ENCODE assay signal across 15 cellular contexts in genomic region chr22:45948081-45948648, GRCh38. TPM values are rescaled to one million over a fixed set of nuclear protein-coding genes. Genes with fewer than 3 reads are reported as not detected.
A peak's percentile ranks its signal among the peaks of the same experiment; 100 is the strongest.
DNase-seq lines count a peak whose midpoint lies in the region; ATAC-seq lines count a peak whose summit lies in the region.
"Had no signal": no experiment of that assay in that cellular context is flagged by ENCODE, and none has a peak within 500 bp of the region (broad histone marks: within the 10 kb centered on the region; RNA-seq: fewer than 3 reads in every experiment).

No MANE protein-coding gene starts in this region.

- DNase-seq in stimulated activated naive CD8-positive, alpha-beta T cell treated with anti-CD3 and anti-CD28 coated beads, Interleukin-15, amount 100 ng/mL, for 72 hours: no peak
- DNase-seq in stimulated activated naive CD8-positive, alpha-beta T cell treated with anti-CD3 and anti-CD28 coated beads, Interleukin-15, Interleukin-2, amounts not matched to agents 100 U/mL and 50 U/mL, for 24 hours: no peak
- DNase-seq in NCI-H2107 treated with DMSO at 0.1 percent for 48 hours (lab: John Stamatoyannopoulos, UW; ENCODE audit: unreplicated experiment) (peak; percentile 70), T-helper 17 cell (no peak), NCI-H2196 (lab: John Stamatoyannopoulos, UW; ENCODE audit: unreplicated experiment) (no peak)
- no peak for DNase-seq in natural killer cell treated with Interleukin-12 subunit alpha and Interleukin-12 subunit beta and Interleukin-15 and Interleukin-18, amount 100 ng/mL, for 72 hours (ENCODE audit: low spot score)
- DNase-seq: activated CD8-positive, alpha-beta memory T cell treated with anti-CD3 and anti-CD28 coated beads, Interleukin-2, amount 50 U/mL, for 4 hours; activated naive CD4-positive, alpha-beta T cell treated with Interleukin-2 at 50 U/mL for 16 hours; lower lobe of right lung; NCI-H510A; nephron progenitor cell had no signal

- H3K9me3 Mint-ChIP-seq in stimulated activated naive CD8-positive, alpha-beta T cell treated with anti-CD3 and anti-CD28 coated beads, Interleukin-15, amount 100 ng/mL, for 72 hours: no peaks in the 10 kb centered on the region
- no peaks in the 10 kb centered on the region for H3K9me3 Mint-ChIP-seq in natural killer cell treated with Interleukin-12 subunit alpha and Interleukin-12 subunit beta and Interleukin-15 and Interleukin-18, amount 100 ng/mL, for 72 hours
- H3K9me3 Mint-ChIP-seq: nephron progenitor cell had no signal

- no peaks in the 10 kb centered on the region for H3K9me3 ChIP-seq in T-helper 17 cell (ENCODE audit: control insufficient read depth, low read length, poor library complexity, severe bottlenecking)
- H3K9me3 ChIP-seq: lower lobe of right lung had no signal

- ATAC-seq in stimulated activated naive CD8-positive, alpha-beta T cell treated with anti-CD3 and anti-CD28 coated beads, Interleukin-15, amount 100 ng/mL, for 72 hours: peak; percentile 18
- ATAC-seq in stimulated activated naive CD8-positive, alpha-beta T cell treated with anti-CD3 and anti-CD28 coated beads, Interleukin-15, Interleukin-2, amounts not matched to agents 100 U/mL and 50 U/mL, for 24 hours: no peak
- peak; percentile 32 for ATAC-seq in T-helper 17 cell
- ATAC-seq in GM21737 (IDR thresholded peaks at IDR 0.05; ENCODE audit: unreplicated experiment): no peak
- no peak for ATAC-seq in GM18873 (IDR thresholded peaks at IDR 0.05; ENCODE audit: low FRiP score, unreplicated experiment)
- ATAC-seq in natural killer cell treated with Interleukin-12 subunit alpha and Interleukin-12 subunit beta and Interleukin-15 and Interleukin-18, amount 100 ng/mL, for 72 hours: no peak
- ATAC-seq: lower lobe of right lung had no signal

- no peaks in the 10 kb centered on the region for H3K4me1 Mint-ChIP-seq in stimulated activated naive CD8-positive, alpha-beta T cell treated with anti-CD3 and anti-CD28 coated beads, Interleukin-15, amount 100 ng/mL, for 72 hours
- no peaks in the 10 kb centered on the region for H3K4me1 Mint-ChIP-seq in T-helper 17 cell
- H3K4me1 Mint-ChIP-seq in natural killer cell treated with Interleukin-12 subunit alpha and Interleukin-12 subunit beta and Interleukin-15 and Interleukin-18, amount 100 ng/mL, for 72 hours (ENCODE audit: low read depth in 2 of 2): no peaks in the 10 kb centered on the region

- no peak overlapping the region for H3K27ac Mint-ChIP-seq in stimulated activated naive CD8-positive, alpha-beta T cell treated with anti-CD3 and anti-CD28 coated beads, Interleukin-15, amount 100 ng/mL, for 72 hours
- no peak overlapping the region for H3K27ac Mint-ChIP-seq in T-helper 17 cell
- H3K27ac Mint-ChIP-seq in natural killer cell treated with Interleukin-12 subunit alpha and Interleukin-12 subunit beta and Interleukin-15 and Interleukin-18, amount 100 ng/mL, for 72 hours: no peak overlapping the region
- H3K27ac Mint-ChIP-seq: nephron progenitor cell had no signal

- peaks cover 27% of the 10 kb centered on the region for H3K27me3 Mint-ChIP-seq in stimulated activated naive CD8-positive, alpha-beta T cell treated with anti-CD3 and anti-CD28 coated beads, Interleukin-15, amount 100 ng/mL, for 72 hours
- H3K27me3 Mint-ChIP-seq in T-helper 17 cell: peaks cover 33% of the 10 kb centered on the region
- peaks cover 4 to 7% of the 10 kb centered on the region in 2 donors for H3K27me3 Mint-ChIP-seq in natural killer cell treated with Interleukin-12 subunit alpha and Interleukin-12 subunit beta and Interleukin-15 and Interleukin-18, amount 100 ng/mL, for 72 hours

- no peak overlapping the region for H3K4me3 Mint-ChIP-seq in stimulated activated naive CD8-positive, alpha-beta T cell treated with anti-CD3 and anti-CD28 coated beads, Interleukin-15, amount 100 ng/mL, for 72 hours
- no peak overlapping the region for H3K4me3 Mint-ChIP-seq in T-helper 17 cell
- no peak overlapping the region for H3K4me3 Mint-ChIP-seq in natural killer cell treated with Interleukin-12 subunit alpha and Interleukin-12 subunit beta and Interleukin-15 and Interleukin-18, amount 100 ng/mL, for 72 hours
- H3K4me3 Mint-ChIP-seq: nephron progenitor cell had no signal

- no peaks in the 10 kb centered on the region for H3K36me3 Mint-ChIP-seq in T-helper 17 cell (ENCODE audit: low read depth)
- H3K36me3 Mint-ChIP-seq in natural killer cell treated with Interleukin-12 subunit alpha and Interleukin-12 subunit beta and Interleukin-15 and Interleukin-18, amount 100 ng/mL, for 72 hours: no peaks in the 10 kb centered on the region

RNA-seq across cellular contexts. Expression of gene WNT7B, which starts 28.8 kb away (rescaled TPM):
- total RNA-seq in T-helper 17 cell: not detected
- not detected for total RNA-seq in natural killer cell treated with Interleukin-12 subunit alpha and Interleukin-12 subunit beta and Interleukin-15 and Interleukin-18, amount 100 ng/mL, for 72 hours
- total RNA-seq: pulmonary artery endothelial cell; T-helper 2 cell treated with Interferon-gamma antibody and Interleukin-4, amounts not matched to agents 100 ng/mL and 5 ng/mL, for 36 hours had no signal

Comparison
In these comparisons a context has a peak if more than half of its experiments do, and no peak if none do; other contexts are left out.
1. ATAC-seq: peak in stimulated activated naive CD8-positive, alpha-beta T cell treated with anti-CD3 and anti-CD28 coated beads, Interleukin-15, amount 100 ng/mL, for 72 hours (single experiment) and T-helper 17 cell (single experiment); none in stimulated activated naive CD8-positive, alpha-beta T cell treated with anti-CD3 and anti-CD28 coated beads, Interleukin-15, Interleukin-2, amounts not matched to agents 100 U/mL and 50 U/mL, for 24 hours (single experiment), GM21737 (single experiment), GM18873 (single experiment) and natural killer cell treated with Interleukin-12 subunit alpha and Interleukin-12 subunit beta and Interleukin-15 and Interleukin-18, amount 100 ng/mL, for 72 hours (0 of 2).